Comparison of ENCODE assay signal across 1 cellular context in the genomic region with DNA sequence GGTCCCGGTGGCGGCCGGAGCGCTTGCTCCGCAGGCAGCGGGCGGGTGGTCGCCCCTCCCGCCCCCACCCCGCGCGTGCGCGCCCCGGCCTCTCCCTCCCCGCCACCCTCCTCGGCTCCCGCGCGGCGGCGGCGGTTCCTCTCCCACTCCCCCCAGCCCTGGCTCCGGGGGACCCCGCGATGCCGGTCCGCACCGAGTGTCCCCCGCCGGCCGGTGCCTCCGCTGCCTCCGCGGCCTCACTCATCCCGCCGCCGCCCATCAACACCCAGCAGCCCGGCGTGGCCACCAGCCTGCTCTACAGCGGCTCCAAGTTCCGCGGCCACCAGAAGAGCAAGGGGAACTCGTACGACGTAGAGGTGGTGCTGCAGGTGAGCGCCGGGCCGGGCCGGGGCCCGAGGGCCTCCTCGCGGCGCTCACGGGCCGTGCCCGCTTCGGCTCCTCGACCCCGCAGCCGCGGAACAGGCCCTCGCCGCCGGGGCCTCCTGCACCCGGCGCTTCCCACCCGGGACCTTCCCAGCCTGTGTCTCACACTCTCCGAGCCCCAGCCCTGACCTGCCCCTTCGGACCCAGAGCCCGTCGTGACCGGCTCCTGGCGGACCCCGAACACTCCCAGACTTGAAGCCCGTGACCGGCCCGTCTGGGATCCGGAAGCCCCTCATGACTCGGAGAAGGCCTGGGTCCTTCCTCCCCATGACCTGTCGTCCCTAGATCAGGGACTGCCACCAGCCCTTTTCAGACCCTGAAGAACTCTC.
TF ChIP-seq lines count a peak whose summit lies in the region.

No MANE protein-coding gene starts in this region.

TF ChIP-seq in HepG2, 621 proteins besides CTCF, POLR2A, EP300 and RAD21 (continues in another document):
- TF ChIP-seq, protein P1, sequence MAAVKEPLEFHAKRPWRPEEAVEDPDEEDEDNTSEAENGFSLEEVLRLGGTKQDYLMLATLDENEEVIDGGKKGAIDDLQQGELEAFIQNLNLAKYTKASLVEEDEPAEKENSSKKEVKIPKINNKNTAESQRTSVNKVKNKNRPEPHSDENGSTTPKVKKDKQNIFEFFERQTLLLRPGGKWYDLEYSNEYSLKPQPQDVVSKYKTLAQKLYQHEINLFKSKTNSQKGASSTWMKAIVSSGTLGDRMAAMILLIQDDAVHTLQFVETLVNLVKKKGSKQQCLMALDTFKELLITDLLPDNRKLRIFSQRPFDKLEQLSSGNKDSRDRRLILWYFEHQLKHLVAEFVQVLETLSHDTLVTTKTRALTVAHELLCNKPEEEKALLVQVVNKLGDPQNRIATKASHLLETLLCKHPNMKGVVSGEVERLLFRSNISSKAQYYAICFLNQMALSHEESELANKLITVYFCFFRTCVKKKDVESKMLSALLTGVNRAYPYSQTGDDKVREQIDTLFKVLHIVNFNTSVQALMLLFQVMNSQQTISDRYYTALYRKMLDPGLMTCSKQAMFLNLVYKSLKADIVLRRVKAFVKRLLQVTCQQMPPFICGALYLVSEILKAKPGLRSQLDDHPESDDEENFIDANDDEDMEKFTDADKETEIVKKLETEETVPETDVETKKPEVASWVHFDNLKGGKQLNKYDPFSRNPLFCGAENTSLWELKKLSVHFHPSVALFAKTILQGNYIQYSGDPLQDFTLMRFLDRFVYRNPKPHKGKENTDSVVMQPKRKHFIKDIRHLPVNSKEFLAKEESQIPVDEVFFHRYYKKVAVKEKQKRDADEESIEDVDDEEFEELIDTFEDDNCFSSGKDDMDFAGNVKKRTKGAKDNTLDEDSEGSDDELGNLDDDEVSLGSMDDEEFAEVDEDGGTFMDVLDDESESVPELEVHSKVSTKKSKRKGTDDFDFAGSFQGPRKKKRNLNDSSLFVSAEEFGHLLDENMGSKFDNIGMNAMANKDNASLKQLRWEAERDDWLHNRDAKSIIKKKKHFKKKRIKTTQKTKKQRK (IDR thresholded peaks at IDR 0.05; ENCODE audit: low read length): no peak
- peak; percentile 10; the same call in 1 of the 2 replicates for TF ChIP-seq SIN3A (IDR thresholded peaks at IDR 0.05; ENCODE audit: borderline replicate concordance, low read depth, low read length)
- TF ChIP-seq ZBTB42 (CRISPR knock-in tag; IDR thresholded peaks at IDR 0.05): no peak
- TF ChIP-seq, protein P2, sequence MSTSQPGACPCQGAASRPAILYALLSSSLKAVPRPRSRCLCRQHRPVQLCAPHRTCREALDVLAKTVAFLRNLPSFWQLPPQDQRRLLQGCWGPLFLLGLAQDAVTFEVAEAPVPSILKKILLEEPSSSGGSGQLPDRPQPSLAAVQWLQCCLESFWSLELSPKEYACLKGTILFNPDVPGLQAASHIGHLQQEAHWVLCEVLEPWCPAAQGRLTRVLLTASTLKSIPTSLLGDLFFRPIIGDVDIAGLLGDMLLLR (CRISPR knock-in tag; IDR thresholded peaks at IDR 0.05): no peak
- no peak for TF ChIP-seq ZNF543 (CRISPR knock-in tag; IDR thresholded peaks at IDR 0.05)
- peak; percentile 39; the same call in 1 of the 2 replicates for TF ChIP-seq MEIS2 (CRISPR knock-in tag; IDR thresholded peaks at IDR 0.05)
- TF ChIP-seq ZNF709 (CRISPR knock-in tag; IDR thresholded peaks at IDR 0.05): no peak
- TF ChIP-seq ZNF263 (CRISPR knock-in tag; IDR thresholded peaks at IDR 0.05): peak; percentile 35; the same call in 1 of the 2 replicates
- no peak for TF ChIP-seq ARHGAP35 (CRISPR knock-in tag; IDR thresholded peaks at IDR 0.05; ENCODE audit: borderline replicate concordance)
- no peak for TF ChIP-seq RBM39 (IDR thresholded peaks at IDR 0.05; ENCODE audit: low read depth, low read length, poor library complexity, severe bottlenecking)
- no peak for TF ChIP-seq NFIC (IDR thresholded peaks at IDR 0.05; ENCODE audit: low read length)
- no peak for TF ChIP-seq PBX2 (CRISPR knock-in tag; IDR thresholded peaks at IDR 0.05)
- TF ChIP-seq ZFP82 (CRISPR knock-in tag; IDR thresholded peaks at IDR 0.05; ENCODE audit: borderline replicate concordance): peak; percentile 77; the same call in 1 of the 2 replicates
- TF ChIP-seq ZNF766 (CRISPR knock-in tag; IDR thresholded peaks at IDR 0.05; ENCODE audit: borderline replicate concordance): no peak
- TF ChIP-seq, protein P3, sequence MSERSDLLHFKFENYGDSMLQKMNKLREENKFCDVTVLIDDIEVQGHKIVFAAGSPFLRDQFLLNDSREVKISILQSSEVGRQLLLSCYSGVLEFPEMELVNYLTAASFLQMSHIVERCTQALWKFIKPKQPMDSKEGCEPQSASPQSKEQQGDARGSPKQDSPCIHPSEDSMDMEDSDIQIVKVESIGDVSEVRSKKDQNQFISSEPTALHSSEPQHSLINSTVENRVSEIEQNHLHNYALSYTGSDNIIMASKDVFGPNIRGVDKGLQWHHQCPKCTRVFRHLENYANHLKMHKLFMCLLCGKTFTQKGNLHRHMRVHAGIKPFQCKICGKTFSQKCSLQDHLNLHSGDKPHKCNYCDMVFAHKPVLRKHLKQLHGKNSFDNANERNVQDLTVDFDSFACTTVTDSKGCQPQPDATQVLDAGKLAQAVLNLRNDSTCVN (CRISPR knock-in tag; IDR thresholded peaks at IDR 0.05; ENCODE audit: borderline replicate concordance): 0 out of 2 replicates have a peak, but pooled peaks have one; percentile 6
- TF ChIP-seq ZNF232 (CRISPR knock-in tag; IDR thresholded peaks at IDR 0.05; ENCODE audit: borderline replicate concordance): 0 out of 2 replicates have a peak, but pooled peaks have one; percentile 37
- no peak for TF ChIP-seq ZNF280D (CRISPR knock-in tag; IDR thresholded peaks at IDR 0.05)
- no peak for TF ChIP-seq KDM6A (CRISPR knock-in tag; IDR thresholded peaks at IDR 0.05; ENCODE audit: low read depth)
- TF ChIP-seq, protein P4, sequence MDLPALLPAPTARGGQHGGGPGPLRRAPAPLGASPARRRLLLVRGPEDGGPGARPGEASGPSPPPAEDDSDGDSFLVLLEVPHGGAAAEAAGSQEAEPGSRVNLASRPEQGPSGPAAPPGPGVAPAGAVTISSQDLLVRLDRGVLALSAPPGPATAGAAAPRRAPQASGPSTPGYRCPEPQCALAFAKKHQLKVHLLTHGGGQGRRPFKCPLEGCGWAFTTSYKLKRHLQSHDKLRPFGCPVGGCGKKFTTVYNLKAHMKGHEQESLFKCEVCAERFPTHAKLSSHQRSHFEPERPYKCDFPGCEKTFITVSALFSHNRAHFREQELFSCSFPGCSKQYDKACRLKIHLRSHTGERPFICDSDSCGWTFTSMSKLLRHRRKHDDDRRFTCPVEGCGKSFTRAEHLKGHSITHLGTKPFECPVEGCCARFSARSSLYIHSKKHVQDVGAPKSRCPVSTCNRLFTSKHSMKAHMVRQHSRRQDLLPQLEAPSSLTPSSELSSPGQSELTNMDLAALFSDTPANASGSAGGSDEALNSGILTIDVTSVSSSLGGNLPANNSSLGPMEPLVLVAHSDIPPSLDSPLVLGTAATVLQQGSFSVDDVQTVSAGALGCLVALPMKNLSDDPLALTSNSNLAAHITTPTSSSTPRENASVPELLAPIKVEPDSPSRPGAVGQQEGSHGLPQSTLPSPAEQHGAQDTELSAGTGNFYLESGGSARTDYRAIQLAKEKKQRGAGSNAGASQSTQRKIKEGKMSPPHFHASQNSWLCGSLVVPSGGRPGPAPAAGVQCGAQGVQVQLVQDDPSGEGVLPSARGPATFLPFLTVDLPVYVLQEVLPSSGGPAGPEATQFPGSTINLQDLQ (CRISPR knock-in tag; IDR thresholded peaks at IDR 0.05): no peak
- no peak for TF ChIP-seq TCF7 (IDR thresholded peaks at IDR 0.05; ENCODE audit: low read depth)
- no peak for TF ChIP-seq PBX3 (CRISPR knock-in tag; IDR thresholded peaks at IDR 0.05; ENCODE audit: borderline replicate concordance)
- TF ChIP-seq, protein P5, sequence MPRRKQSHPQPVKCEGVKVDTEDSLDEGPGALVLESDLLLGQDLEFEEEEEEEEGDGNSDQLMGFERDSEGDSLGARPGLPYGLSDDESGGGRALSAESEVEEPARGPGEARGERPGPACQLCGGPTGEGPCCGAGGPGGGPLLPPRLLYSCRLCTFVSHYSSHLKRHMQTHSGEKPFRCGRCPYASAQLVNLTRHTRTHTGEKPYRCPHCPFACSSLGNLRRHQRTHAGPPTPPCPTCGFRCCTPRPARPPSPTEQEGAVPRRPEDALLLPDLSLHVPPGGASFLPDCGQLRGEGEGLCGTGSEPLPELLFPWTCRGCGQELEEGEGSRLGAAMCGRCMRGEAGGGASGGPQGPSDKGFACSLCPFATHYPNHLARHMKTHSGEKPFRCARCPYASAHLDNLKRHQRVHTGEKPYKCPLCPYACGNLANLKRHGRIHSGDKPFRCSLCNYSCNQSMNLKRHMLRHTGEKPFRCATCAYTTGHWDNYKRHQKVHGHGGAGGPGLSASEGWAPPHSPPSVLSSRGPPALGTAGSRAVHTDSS (CRISPR knock-in tag; conservative IDR thresholded peaks at IDR 0.05): no peak
- 0 out of 2 replicates have a peak, but pooled peaks have one; percentile 71 for TF ChIP-seq ZNF616 (CRISPR knock-in tag; IDR thresholded peaks at IDR 0.05; ENCODE audit: low read depth)
- no peak for TF ChIP-seq POLR2AphosphoS2 (IDR thresholded peaks at IDR 0.05; ENCODE audit: low read depth, low read length)
- TF ChIP-seq RFXANK (CRISPR knock-in tag; IDR thresholded peaks at IDR 0.05): no peak
- TF ChIP-seq MTF2 (CRISPR knock-in tag; IDR thresholded peaks at IDR 0.05; ENCODE audit: borderline replicate concordance): 0 out of 2 replicates have a peak, but pooled peaks have one; percentile 54
- peak; percentile 78; the same call in 1 of the 2 replicates for TF ChIP-seq ZNF446 (CRISPR knock-in tag; IDR thresholded peaks at IDR 0.05)
- no peak for TF ChIP-seq XBP1 (CRISPR knock-in tag; IDR thresholded peaks at IDR 0.05)
- TF ChIP-seq, protein P6, sequence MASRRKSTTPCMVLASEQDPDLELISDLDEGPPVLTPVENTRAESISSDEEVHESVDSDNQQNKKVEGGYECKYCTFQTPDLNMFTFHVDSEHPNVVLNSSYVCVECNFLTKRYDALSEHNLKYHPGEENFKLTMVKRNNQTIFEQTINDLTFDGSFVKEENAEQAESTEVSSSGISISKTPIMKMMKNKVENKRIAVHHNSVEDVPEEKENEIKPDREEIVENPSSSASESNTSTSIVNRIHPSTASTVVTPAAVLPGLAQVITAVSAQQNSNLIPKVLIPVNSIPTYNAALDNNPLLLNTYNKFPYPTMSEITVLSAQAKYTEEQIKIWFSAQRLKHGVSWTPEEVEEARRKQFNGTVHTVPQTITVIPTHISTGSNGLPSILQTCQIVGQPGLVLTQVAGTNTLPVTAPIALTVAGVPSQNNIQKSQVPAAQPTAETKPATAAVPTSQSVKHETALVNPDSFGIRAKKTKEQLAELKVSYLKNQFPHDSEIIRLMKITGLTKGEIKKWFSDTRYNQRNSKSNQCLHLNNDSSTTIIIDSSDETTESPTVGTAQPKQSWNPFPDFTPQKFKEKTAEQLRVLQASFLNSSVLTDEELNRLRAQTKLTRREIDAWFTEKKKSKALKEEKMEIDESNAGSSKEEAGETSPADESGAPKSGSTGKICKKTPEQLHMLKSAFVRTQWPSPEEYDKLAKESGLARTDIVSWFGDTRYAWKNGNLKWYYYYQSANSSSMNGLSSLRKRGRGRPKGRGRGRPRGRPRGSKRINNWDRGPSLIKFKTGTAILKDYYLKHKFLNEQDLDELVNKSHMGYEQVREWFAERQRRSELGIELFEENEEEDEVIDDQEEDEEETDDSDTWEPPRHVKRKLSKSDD (CRISPR knock-in tag; IDR thresholded peaks at IDR 0.05; ENCODE audit: low read depth): no peak
- TF ChIP-seq, protein P7, sequence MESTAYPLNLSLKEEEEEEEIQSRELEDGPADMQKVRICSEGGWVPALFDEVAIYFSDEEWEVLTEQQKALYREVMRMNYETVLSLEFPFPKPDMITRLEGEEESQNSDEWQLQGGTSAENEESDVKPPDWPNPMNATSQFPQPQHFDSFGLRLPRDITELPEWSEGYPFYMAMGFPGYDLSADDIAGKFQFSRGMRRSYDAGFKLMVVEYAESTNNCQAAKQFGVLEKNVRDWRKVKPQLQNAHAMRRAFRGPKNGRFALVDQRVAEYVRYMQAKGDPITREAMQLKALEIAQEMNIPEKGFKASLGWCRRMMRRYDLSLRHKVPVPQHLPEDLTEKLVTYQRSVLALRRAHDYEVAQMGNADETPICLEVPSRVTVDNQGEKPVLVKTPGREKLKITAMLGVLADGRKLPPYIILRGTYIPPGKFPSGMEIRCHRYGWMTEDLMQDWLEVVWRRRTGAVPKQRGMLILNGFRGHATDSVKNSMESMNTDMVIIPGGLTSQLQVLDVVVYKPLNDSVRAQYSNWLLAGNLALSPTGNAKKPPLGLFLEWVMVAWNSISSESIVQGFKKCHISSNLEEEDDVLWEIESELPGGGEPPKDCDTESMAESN (CRISPR knock-in tag; conservative IDR thresholded peaks at IDR 0.05): peak; percentile 76
- no peak for TF ChIP-seq ZNF703 (CRISPR knock-in tag; IDR thresholded peaks at IDR 0.05; ENCODE audit: borderline replicate concordance)
- no peak for TF ChIP-seq GTF2F1 (IDR thresholded peaks at IDR 0.05; ENCODE audit: low read length)
- TF ChIP-seq ZNF207 (IDR thresholded peaks at IDR 0.05; ENCODE audit: borderline replicate concordance): no peak
- TF ChIP-seq ZNF644 (CRISPR knock-in tag; IDR thresholded peaks at IDR 0.05; ENCODE audit: low read depth): no peak
